ENCODE assay signal across 27 cellular contexts in genomic region chr6:143200035-143200770, GRCh38.
DNase-seq lines count a peak whose midpoint lies in the region; ATAC-seq and TF ChIP-seq lines count a peak whose summit lies in the region.
"Had no signal": no experiment of that assay in that cellular context is flagged by ENCODE, and none has a peak within 500 bp of the region (broad histone marks: within the 10 kb centered on the region; RNA-seq: fewer than 3 reads in every experiment).

No MANE protein-coding gene starts in this region.

- TF ChIP-seq CTCF in heart left ventricle (IDR thresholded peaks at IDR 0.05) (no peak), left ventricle myocardium inferior (IDR thresholded peaks at IDR 0.05; ENCODE audit: borderline replicate concordance) (no peak), cardiac fibroblast (IDR thresholded peaks at IDR 0.05; ENCODE audit: low read depth, low read length) (no peak), prostate gland (IDR thresholded peaks at IDR 0.05) (no peak)

- H3K4me3 ChIP-seq in heart left ventricle (no peak overlapping the region), left ventricle myocardium inferior (no peak overlapping the region), cardiac fibroblast (replicated peaks in 1 of 2; ENCODE audit: low read depth in 2 of 2, low read length in 2 of 2) (no peak overlapping the region), prostate gland (no peak overlapping the region)
- H3K4me3 ChIP-seq: HAP-1, lower lobe of right lung, spleen, upper lobe of left lung had no signal

- peaks cover 0 to 55% (median 9%) of the 10 kb centered on the region in 12 donors for H3K4me1 ChIP-seq in heart left ventricle
- peaks cover 40% of the 10 kb centered on the region for H3K4me1 ChIP-seq in left ventricle myocardium inferior
- H3K4me1 ChIP-seq in prostate gland (replicated peaks): no peaks in the 10 kb centered on the region
- H3K4me1 ChIP-seq: HAP-1, lower lobe of right lung, upper lobe of left lung had no signal

- H3K9me3 ChIP-seq in heart left ventricle: peaks cover 0 to 7% (median 0%) of the 10 kb centered on the region in 12 donors
- peaks cover 7% of the 10 kb centered on the region for H3K9me3 ChIP-seq in left ventricle myocardium inferior (replicated peaks)
- H3K9me3 ChIP-seq in prostate gland: no peaks in the 10 kb centered on the region
- H3K9me3 ChIP-seq: HAP-1, SK-N-SH had no signal

- no peak for DNase-seq in heart left ventricle
- no peak for DNase-seq in left ventricle myocardium inferior
- DNase-seq in OCI-M1 (lab: John Stamatoyannopoulos, UW): peak; percentile 82
- peak; percentile 57 to 80 for DNase-seq in cardiac fibroblast (ENCODE audit: low read depth in 2 of 2)
- DNase-seq in prostate gland (ENCODE audit: low spot score): no peak
- no peak for DNase-seq in stimulated activated CD4-positive, alpha-beta T cell treated with anti-CD3 and anti-CD28 coated beads, Interleukin-4, amount 100 ng/mL, for 4 hours
- DNase-seq: activated CD4-positive, alpha-beta T cell treated with anti-CD3 and anti-CD28 coated beads, Interleukin-2, amount 10 ng/mL, durations not matched to agents 24 days and 14 days; activated T-cell treated with anti-CD3 and anti-CD28 coated beads, Interleukin-2, amount 50 U/mL, for 72 hours; C1 segment of cervical spinal cord; DMS79 treated with DMSO at 0.1 percent for 48 hours; GF-D8; kidney; lower lobe of right lung; NCI-H1417; NCI-H2081; NCI-H2227 treated with DMSO at 0.1 percent for 48 hours; NCI-H748 treated with DMSO at 0.1 percent for 48 hours; retina; RPMI8226; SK-N-SH; spleen; stimulated activated CD4-positive, alpha-beta T cell treated with anti-CD3 and anti-CD28 coated beads, Interleukin-2, amount 100 ng/mL, for 48 hours; T-helper 17 cell; upper lobe of left lung had no signal

- no peaks in the 10 kb centered on the region for H3K27me3 ChIP-seq in heart left ventricle
- no peaks in the 10 kb centered on the region for H3K27me3 ChIP-seq in left ventricle myocardium inferior (ENCODE audit: low read depth)
- no peaks in the 10 kb centered on the region for H3K27me3 ChIP-seq in prostate gland (replicated peaks; ENCODE audit: insufficient read depth)
- H3K27me3 ChIP-seq: spleen, upper lobe of left lung had no signal

- H3K36me3 ChIP-seq in heart left ventricle (no peaks in the 10 kb centered on the region), left ventricle myocardium inferior (peaks cover 5% of the 10 kb centered on the region), prostate gland (no peaks in the 10 kb centered on the region)
- H3K36me3 ChIP-seq: HAP-1, lower lobe of right lung, upper lobe of left lung had no signal

- WGBS in heart left ventricle, 4 donors: 78 to 89% (median 84%) methylated on average over 6 of the region's 6 CpGs
- WGBS in prostate gland: 96% methylated on average over 6 of the region's 6 CpGs

- ATAC-seq in heart left ventricle (peak in 3 of 4 donors; percentile 57 to 83 (median 64)), HG03442 (IDR thresholded peaks at IDR 0.05; ENCODE audit: unreplicated experiment) (no peak)
- ATAC-seq: activated T-cell treated with anti-CD3 and anti-CD28 coated beads, Interleukin-2, amount 50 U/mL, for 72 hours; lower lobe of right lung; T-helper 17 cell had no signal

- no peak for TF ChIP-seq POLR2A in heart left ventricle (IDR thresholded peaks at IDR 0.05)
- TF ChIP-seq POLR2A in prostate gland (IDR thresholded peaks at IDR 0.05): no peak

- H3K27ac ChIP-seq in heart left ventricle: peak overlapping the region in 1 of 12 donors; percentile 23
- no peak overlapping the region for H3K27ac ChIP-seq in left ventricle myocardium inferior (replicated peaks)
- no peak overlapping the region for H3K27ac ChIP-seq in prostate gland
- H3K27ac ChIP-seq: lower lobe of right lung, spleen, upper lobe of left lung, VCaP had no signal

- intact Hi-C loops in heart left ventricle (cut with DNase I): no loop called here
- intact Hi-C loops in left ventricle myocardium inferior (cut with micrococcal nuclease): no loop called here
- intact Hi-C loops in prostate gland (cut with DNase I): no loop called here

Comparison
In these comparisons a context has a peak if more than half of its experiments do, and no peak if none do; other contexts are left out.
1. DNase-seq: peak in OCI-M1 (single experiment) and cardiac fibroblast (2 of 2); none in heart left ventricle (0 of 5), left ventricle myocardium inferior (single experiment), prostate gland (single experiment) and stimulated activated CD4-positive, alpha-beta T cell treated with anti-CD3 and anti-CD28 coated beads, Interleukin-4, amount 100 ng/mL, for 4 hours (0 of 2).